8 cellular contexts compared by ENCODE assay signal in genomic region chr22:21866821-21867527, GRCh38. TPM values are rescaled to one million over a fixed set of nuclear protein-coding genes. Genes with fewer than 3 reads are reported as not detected.
DNase-seq lines count a peak whose midpoint lies in the region; ATAC-seq and TF ChIP-seq lines count a peak whose summit lies in the region.

No MANE protein-coding gene starts in this region.

- H3K79me2 ChIP-seq in MM.1S (ENCODE audit: low read length) = peaks cover 49% of the 10 kb centered on the region

- intact Hi-C loops in CD14-positive monocyte (cut with micrococcal nuclease) = loop anchor here in 1 of 2 donors (2.0 to 5.0 kb wide), 3 partner anchors 50 to 130 kb away; partner anchors contain the start of genes PPM1F and YPEL1
- intact Hi-C loops in heart right ventricle (cut with DNase I) = loop anchor here in 7 of 10 donors (5.0 to 10.0 kb wide), 9 partner anchors 35 to 155 kb away; partner anchors contain the start of gene YPEL1 (in 3 of the 7)

- peak overlapping the region; percentile 94 to 97 for H3K4me3 Mint-ChIP-seq in CD14-positive monocyte

- peaks cover 51% of the 10 kb centered on the region for H3K4me1 Mint-ChIP-seq in CD14-positive monocyte

- H3K4me1 ChIP-seq in MM.1S (ENCODE audit: low read length) = peaks cover 14% of the 10 kb centered on the region
- peaks cover 5 to 58% (median 48%) of the 10 kb centered on the region in 9 donors for H3K4me1 ChIP-seq in heart right ventricle
- peaks cover 5% of the 10 kb centered on the region for H3K4me1 ChIP-seq in rectal smooth muscle tissue (ENCODE audit: control insufficient read depth, insufficient read depth, low read length)

- H3K27me3 ChIP-seq in MM.1S (replicated peaks; ENCODE audit: insufficient read depth, low read length) (peaks cover 19% of the 10 kb centered on the region), heart right ventricle (no peaks in the 10 kb centered on the region), rectal smooth muscle tissue (ENCODE audit: control insufficient read depth, insufficient read depth, low read length) (no peaks in the 10 kb centered on the region)

- 0 to 1% methylated on average over 84 to 92 of the region's 92 CpGs for WGBS in heart right ventricle, 2 donors

- peaks cover 39% of the 10 kb centered on the region for H4K20me1 ChIP-seq in MM.1S (ENCODE audit: insufficient read depth, low read length)

- peaks cover 8% of the 10 kb centered on the region; the same call in 1 of the 2 replicates for H3F3A ChIP-seq in MM.1S (ENCODE audit: insufficient read depth, low read length)

- peaks cover 0 to 2% (median 2%) of the 10 kb centered on the region in 3 donors for H3K27me3 Mint-ChIP-seq in CD14-positive monocyte (ENCODE audit: low read depth in 3 of 3)

- H3K9ac ChIP-seq in MM.1S (ENCODE audit: low read length) (peak overlapping the region; percentile 57; the same call in 1 of the 2 replicates), rectal smooth muscle tissue (ENCODE audit: low read length) (peak overlapping the region; percentile 30)

- ATAC-seq in GM21526 (IDR thresholded peaks at IDR 0.05; ENCODE audit: low FRiP score, unreplicated experiment) = peak; percentile 22
- ATAC-seq in heart right ventricle = peak in 1 of 8 donors; percentile 5

- H3K4me3 ChIP-seq in MM.1S (ENCODE audit: low read length) = peak overlapping the region; percentile 90
- H3K4me3 ChIP-seq in heart right ventricle = peak overlapping the region; percentile 79 to 97 (median 90)
- peak overlapping the region; percentile 96 for H3K4me3 ChIP-seq in rectal smooth muscle tissue (ENCODE audit: low read length)

- H3K36me3 ChIP-seq in MM.1S (replicated peaks; ENCODE audit: insufficient read depth, low read length) (no peaks in the 10 kb centered on the region; the same call in none of the 2 replicates), heart right ventricle (no peaks in the 10 kb centered on the region), rectal smooth muscle tissue (ENCODE audit: control insufficient read depth, insufficient read depth, low read length) (no peaks in the 10 kb centered on the region)

- peak overlapping the region; percentile 76 to 95 (median 94) for H3K27ac Mint-ChIP-seq in CD14-positive monocyte

- H3K27ac ChIP-seq in MM.1S (ENCODE audit: low read length) = peak overlapping the region; percentile 87; the same call in 1 of the 2 replicates
- peak overlapping the region; percentile 78 to 96 (median 88) for H3K27ac ChIP-seq in heart right ventricle
- peak overlapping the region; percentile 84 for H3K27ac ChIP-seq in rectal smooth muscle tissue (ENCODE audit: low read depth, low read length)

- DNase-seq in CD14-positive monocyte (ENCODE audit: low spot score) = peak; percentile 47
- no peak for DNase-seq in MM.1S
- DNase-seq in activated gamma-delta T cell treated with Interleukin-2 at 50 U/mL for 16 hours = peak; percentile 8
- DNase-seq in heart right ventricle = peak in 1 of 2 donors; percentile 11
- no peak for DNase-seq in ureter (ENCODE audit: low spot score)
- no peak for DNase-seq in pons (ENCODE audit: low spot score)

- no peaks in the 10 kb centered on the region for H3K36me3 Mint-ChIP-seq in CD14-positive monocyte

- no peak for TF ChIP-seq CTCF in CD14-positive monocyte (IDR thresholded peaks at IDR 0.05)
- TF ChIP-seq CTCF in MM.1S (IDR thresholded peaks at IDR 0.05; ENCODE audit: low read length) = no peak
- no peak for TF ChIP-seq CTCF in heart right ventricle (IDR thresholded peaks at IDR 0.05)

- no peaks in the 10 kb centered on the region for H3K9me2 ChIP-seq in MM.1S (replicated peaks; ENCODE audit: insufficient read depth, low read length)

- peaks cover 0 to 2% (median 0%) of the 10 kb centered on the region in 7 donors for H3K9me3 Mint-ChIP-seq in CD14-positive monocyte

- peak overlapping the region; percentile 99 for H3K4me2 ChIP-seq in MM.1S (ENCODE audit: low read depth, low read length)

- H3K9me3 ChIP-seq in MM.1S (replicated peaks; ENCODE audit: insufficient read depth, low read length) (no peaks in the 10 kb centered on the region), heart right ventricle (no peaks in the 10 kb centered on the region)

- peak overlapping the region; percentile 57; the same call in 1 of the 2 replicates for H2AFZ ChIP-seq in MM.1S (ENCODE audit: low read length)

RNA-seq across cellular contexts. Expression of gene MAPK1, which starts 0.5 kb away (rescaled TPM):
- 100 to 1,000 TPM; 118 to 148 TPM for polyA plus RNA-seq in CD14-positive monocyte
- total RNA-seq in heart right ventricle = 100 to 1,000 TPM in 6 of 10 donors, 10 to 100 TPM in 4; 85.4 to 124 (median 105) TPM
- polyA plus RNA-seq in heart right ventricle = 10 to 100 TPM in 1 of 2 donors, 1 to 10 TPM in 1; 8.3 to 14.7 TPM
- total RNA-seq in ureter = 136 TPM

Comparison
In these comparisons a context has a peak if more than half of its experiments do, and no peak if none do; other contexts are left out.
1. DNase-seq: peak in CD14-positive monocyte (single experiment) and activated gamma-delta T cell treated with Interleukin-2 at 50 U/mL for 16 hours (single experiment); none in MM.1S (single experiment), ureter (single experiment) and pons (single experiment).
2. Peak in every context shown above with its lines, with median percentiles within 50 percentile points of each other: H3K27ac ChIP-seq and H3K4me3 ChIP-seq.